26 cellular contexts compared by ENCODE assay signal in genomic region chr16:35252356-35252936, GRCh38.
DNase-seq lines count a peak whose midpoint lies in the region; ATAC-seq, FAIRE-seq and TF ChIP-seq lines count a peak whose summit lies in the region.
"Had no signal": no experiment of that assay in that cellular context is flagged by ENCODE, and none has a peak within 500 bp of the region (broad histone marks: within the 10 kb centered on the region; RNA-seq: fewer than 3 reads in every experiment).

No MANE protein-coding gene starts in this region.

- no peaks in the 10 kb centered on the region for H3K27me3 Mint-ChIP-seq in astrocyte (ENCODE audit: low read depth, unreplicated experiment)
- H3K27me3 Mint-ChIP-seq: CD8-positive, alpha-beta memory T cell had no signal

- H3K4me1 Mint-ChIP-seq in astrocyte (ENCODE audit: low read depth, unreplicated experiment), result no peaks in the 10 kb centered on the region
- H3K4me1 Mint-ChIP-seq: CD8-positive, alpha-beta memory T cell; H9 had no signal

- no peak for ATAC-seq in esophagus mucosa
- ATAC-seq: heart right ventricle, left ventricle myocardium superior, mucosa of descending colon, PC-3 had no signal

- FAIRE-seq in astrocyte (lab: Jason Lieb, UNC), result no peak
- FAIRE-seq: HTR-8/SVneo had no signal

- H3K4me3 ChIP-seq in Jurkat, Clone E6-1 (ENCODE audit: low read length), result no peak overlapping the region
- H3K4me3 ChIP-seq in astrocyte (ENCODE audit: insufficient read depth, low read depth, low read length), result no peak overlapping the region
- H3K4me3 ChIP-seq in fibroblast of villous mesenchyme (ENCODE audit: low read depth, low read length), result no peak overlapping the region
- H3K4me3 ChIP-seq: heart right ventricle, mucosa of descending colon had no signal

- H3K79me2 ChIP-seq in astrocyte (ENCODE audit: insufficient read depth, low read length), result no peaks in the 10 kb centered on the region

- no peak overlapping the region for H3K9ac ChIP-seq in astrocyte (ENCODE audit: low read length)

- DNase-seq in ELR (ENCODE audit: low read depth) (peak; percentile 3), astrocyte (ENCODE audit: low read depth) (peak; percentile 1), fibroblast of villous mesenchyme (ENCODE audit: low read depth) (peak; percentile 3), NCI-H526 (lab: John Stamatoyannopoulos, UW) (no peak)
- peak; percentile 0 for DNase-seq in Jurkat, Clone E6-1 (ENCODE audit: low read depth, low spot score)
- DNase-seq in activated naive CD4-positive, alpha-beta T cell treated with Interleukin-2 at 50 U/mL for 16 hours, result no peak
- DNase-seq: activated CD4-positive, alpha-beta T cell treated with anti-CD3 and anti-CD28 coated beads, Interleukin-2, amount 50 U/mL, for 4 hours; activated naive CD4-positive, alpha-beta T cell; activated T-cell treated with anti-CD3 and anti-CD28 coated beads for 4 hours; aorta; CD8-positive, alpha-beta memory T cell; DND-41; effector CD8-positive, alpha-beta T cell; H9; heart right ventricle; left ventricle myocardium superior; mucosa of descending colon; NCI-H146; NCI-H82; PC-3; posterior cingulate gyrus; stimulated activated CD4-positive, alpha-beta T cell treated with anti-CD3 and anti-CD28 coated beads, Interleukin-1b, Interleukin-23, amount 100 ng/mL, for 48 hours; stimulated activated naive CD4-positive, alpha-beta T cell had no signal

- H3K4me2 ChIP-seq in astrocyte (ENCODE audit: low read length), result no peak overlapping the region

- H3K4me3 Mint-ChIP-seq in astrocyte (ENCODE audit: unreplicated experiment), result no peak overlapping the region
- H3K4me3 Mint-ChIP-seq: CD8-positive, alpha-beta memory T cell; H9 had no signal

- no peaks in the 10 kb centered on the region for H3K4me1 ChIP-seq in astrocyte (ENCODE audit: insufficient read depth, low read length)
- H3K4me1 ChIP-seq: heart right ventricle had no signal

- H3K9me3 Mint-ChIP-seq in astrocyte (ENCODE audit: unreplicated experiment), result no peaks in the 10 kb centered on the region

- H3K36me3 Mint-ChIP-seq in astrocyte (ENCODE audit: low read depth, unreplicated experiment), result no peaks in the 10 kb centered on the region
- H3K36me3 Mint-ChIP-seq: CD8-positive, alpha-beta memory T cell had no signal

- no peak overlapping the region for H2AFZ ChIP-seq in astrocyte (ENCODE audit: low read depth, low read length)

- H3K27ac Mint-ChIP-seq in astrocyte (ENCODE audit: unreplicated experiment), result no peak overlapping the region
- H3K27ac Mint-ChIP-seq: CD8-positive, alpha-beta memory T cell; H9 had no signal

- H4K20me1 ChIP-seq in astrocyte (ENCODE audit: insufficient read depth, low read length), result no peaks in the 10 kb centered on the region

- no peaks in the 10 kb centered on the region for H3K36me3 ChIP-seq in astrocyte (ENCODE audit: insufficient read depth, low read length)
- H3K36me3 ChIP-seq: heart right ventricle had no signal

- H3K9me3 ChIP-seq in astrocyte (ENCODE audit: insufficient read depth, low read depth, low read length), result peaks cover 13% of the 10 kb centered on the region

- no peaks in the 10 kb centered on the region for H3K27me3 ChIP-seq in astrocyte (ENCODE audit: insufficient read depth, low read length)
- H3K27me3 ChIP-seq: heart right ventricle had no signal

- no peak for TF ChIP-seq CTCF in astrocyte (IDR thresholded peaks at IDR 0.05; ENCODE audit: insufficient read depth, low read depth, low read length)
- no peak for TF ChIP-seq CTCF in fibroblast of villous mesenchyme (IDR thresholded peaks at IDR 0.05; ENCODE audit: insufficient read depth, low read depth, low read length)

- H3K27ac ChIP-seq in astrocyte (ENCODE audit: low read depth, low read length), result no peak overlapping the region
- H3K27ac ChIP-seq: heart right ventricle, VCaP had no signal

Comparison
In these comparisons a context has a peak if more than half of its experiments do, and no peak if none do; other contexts are left out.
1. DNase-seq: peak in ELR (single experiment), Jurkat, Clone E6-1 (single experiment), astrocyte (single experiment) and fibroblast of villous mesenchyme (single experiment); none in activated naive CD4-positive, alpha-beta T cell treated with Interleukin-2 at 50 U/mL for 16 hours (single experiment) and NCI-H526 (0 of 2).